19 cellular contexts compared by ENCODE assay signal in genomic region chr2:42847596-42848151, GRCh38.
"Had no signal": no experiment of that assay in that cellular context is flagged by ENCODE, and none has a peak within 500 bp of the region (broad histone marks: within the 10 kb centered on the region; RNA-seq: fewer than 3 reads in every experiment).

No MANE protein-coding gene starts in this region.

- H3K4me1 ChIP-seq: gastrocnemius medialis, prostate gland had no signal

- H3K4me3 ChIP-seq: dorsolateral prefrontal cortex, esophagus squamous epithelium, gastrocnemius medialis, lower lobe of right lung, ovary, prostate gland had no signal

- H3K27ac ChIP-seq: brain microvascular endothelial cell, dorsolateral prefrontal cortex, gastrocnemius medialis, lower lobe of right lung, neutrophil had no signal

- DNase-seq: activated CD4-positive, alpha-beta T cell treated with anti-CD3 and anti-CD28 coated beads for 1 hour; activated CD4-positive, alpha-beta T cell treated with anti-CD3 and anti-CD28 coated beads, Interleukin-2, amount 50 U/mL, for 1 hour; activated CD8-positive, alpha-beta T cell treated with anti-CD3 and anti-CD28 coated beads, Interleukin-2, amount 10 ng/mL, durations not matched to agents 7 days and 5 days; brain microvascular endothelial cell; esophagus squamous epithelium; gastrocnemius medialis; lower lobe of right lung; naive thymus-derived CD4-positive, alpha-beta T cell; stimulated activated CD4-positive, alpha-beta T cell treated with anti-CD3 and anti-CD28 coated beads, Interleukin-2, amount 100 ng/mL, for 24 hours; stimulated activated naive CD8-positive, alpha-beta T cell treated with anti-CD3 and anti-CD28 coated beads, Interleukin-15, amount 100 ng/mL, for 72 hours; T-helper 9 cell; trophoblast cell had no signal

- ATAC-seq: activated CD8-positive, alpha-beta T cell treated with anti-CD3 and anti-CD28 coated beads, Interleukin-2, amount 10 ng/mL, durations not matched to agents 7 days and 5 days; activated naive CD4-positive, alpha-beta T cell treated with anti-CD3 and anti-CD28 coated beads, Interleukin-2, amount 50 U/mL, for 72 hours; left lobe of liver; lower lobe of right lung; naive thymus-derived CD4-positive, alpha-beta T cell; stimulated activated effector memory CD8-positive, alpha-beta T cell treated with anti-CD3 and anti-CD28 coated beads, Interleukin-12 subunit alpha, Interleukin-12 subunit beta, amount 100 ng/mL, for 72 hours; stimulated activated naive CD8-positive, alpha-beta T cell treated with anti-CD3 and anti-CD28 coated beads, Interleukin-15, amount 100 ng/mL, for 72 hours had no signal

- H3K27me3 ChIP-seq: brain microvascular endothelial cell, dorsolateral prefrontal cortex, esophagus squamous epithelium, gastrocnemius medialis, neutrophil, ovary had no signal

- H3K36me3 ChIP-seq: brain microvascular endothelial cell, esophagus squamous epithelium, gastrocnemius medialis, lower lobe of right lung, neutrophil, ovary, prostate gland had no signal

- H3K9me3 ChIP-seq: esophagus squamous epithelium, gastrocnemius medialis, lower lobe of right lung, neutrophil, ovary, prostate gland had no signal
